ENCODE assay signal across 24 cellular contexts in the genomic region with DNA sequence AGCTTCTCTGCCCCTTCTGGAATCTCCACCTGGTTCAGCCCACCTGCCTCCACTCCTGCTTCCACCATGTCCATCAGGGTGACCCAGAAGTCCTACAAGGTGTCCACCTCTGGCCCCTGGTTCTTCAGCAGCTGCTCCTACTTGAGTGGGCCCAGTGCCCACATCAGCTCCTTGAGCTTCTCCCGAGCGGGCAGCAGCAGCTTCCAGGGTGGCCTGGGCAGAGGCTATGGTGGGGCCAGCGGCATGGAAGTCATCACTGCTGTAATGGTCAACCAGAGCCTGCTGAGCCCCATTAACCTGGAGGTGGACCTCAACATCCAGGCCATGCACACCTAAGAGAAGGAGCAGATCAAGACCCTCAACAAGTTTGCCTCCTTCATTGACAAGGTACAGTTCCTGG.
DNase-seq lines count a peak whose midpoint lies in the region; TF ChIP-seq lines count a peak whose summit lies in the region.
"Had no signal": no experiment of that assay in that cellular context is flagged by ENCODE, and none has a peak within 500 bp of the region (broad histone marks: within the 10 kb centered on the region; RNA-seq: fewer than 3 reads in every experiment).

No MANE protein-coding gene starts in this region.

- H3K27me3 Mint-ChIP-seq in chondrocyte (ENCODE audit: low read depth) = no peaks in the 10 kb centered on the region
- H3K27me3 Mint-ChIP-seq: B cell; CD4-positive, alpha-beta memory T cell; CD4-positive, alpha-beta T cell; CD4-positive, CD25-positive, alpha-beta regulatory T cell had no signal

- H3K36me3 Mint-ChIP-seq in chondrocyte (ENCODE audit: low read depth) = no peaks in the 10 kb centered on the region
- H3K36me3 Mint-ChIP-seq: CD14-positive monocyte; CD4-positive, alpha-beta memory T cell; CD4-positive, CD25-positive, alpha-beta regulatory T cell; CD8-positive, alpha-beta memory T cell; CD8-positive, alpha-beta T cell had no signal

- H3K4me1 Mint-ChIP-seq in chondrocyte (ENCODE audit: low read depth) = no peaks in the 10 kb centered on the region
- H3K4me1 Mint-ChIP-seq: B cell; CD14-positive monocyte; CD4-positive, alpha-beta memory T cell; CD4-positive, CD25-positive, alpha-beta regulatory T cell; CD8-positive, alpha-beta memory T cell had no signal

- peaks cover 40% of the 10 kb centered on the region for H3K9me3 Mint-ChIP-seq in chondrocyte (ENCODE audit: low read depth)

- no peak for TF ChIP-seq CTCF in chondrocyte (IDR thresholded peaks at IDR 0.05)

- H3K4me3 Mint-ChIP-seq in chondrocyte (ENCODE audit: unreplicated experiment) = no peak overlapping the region
- H3K4me3 Mint-ChIP-seq: B cell; CD14-positive monocyte; CD4-positive, alpha-beta memory T cell; CD4-positive, alpha-beta T cell; CD4-positive, CD25-positive, alpha-beta regulatory T cell; CD8-positive, alpha-beta memory T cell; CD8-positive, alpha-beta T cell had no signal

- DNase-seq in chondrocyte (ENCODE audit: low spot score) (peak; percentile 58), NCI-H1694 treated with DMSO at 0.1 percent for 48 hours (lab: John Stamatoyannopoulos, UW) (no peak)
- DNase-seq: 8988T; ACHN; AML-193; BE2C; C1 segment of cervical spinal cord; Caco-2; Calu3; CD4-positive, alpha-beta memory T cell; CD4-positive, alpha-beta T cell; CD4-positive, CD25-positive, alpha-beta regulatory T cell; CD8-positive, alpha-beta memory T cell; CD8-positive, alpha-beta T cell; COR-L47; DMS 273 treated with DMSO at 0.1 percent for 48 hours; DMS153; DMS53; DMS79; DMS79 treated with DMSO at 0.1 percent for 48 hours; DND-41; EL had no signal

- no peak overlapping the region for H3K27ac Mint-ChIP-seq in chondrocyte (ENCODE audit: unreplicated experiment)
- H3K27ac Mint-ChIP-seq: B cell; CD14-positive monocyte; CD4-positive, alpha-beta T cell; CD4-positive, CD25-positive, alpha-beta regulatory T cell; CD8-positive, alpha-beta memory T cell; CD8-positive, alpha-beta T cell had no signal
